In the genomic region with DNA sequence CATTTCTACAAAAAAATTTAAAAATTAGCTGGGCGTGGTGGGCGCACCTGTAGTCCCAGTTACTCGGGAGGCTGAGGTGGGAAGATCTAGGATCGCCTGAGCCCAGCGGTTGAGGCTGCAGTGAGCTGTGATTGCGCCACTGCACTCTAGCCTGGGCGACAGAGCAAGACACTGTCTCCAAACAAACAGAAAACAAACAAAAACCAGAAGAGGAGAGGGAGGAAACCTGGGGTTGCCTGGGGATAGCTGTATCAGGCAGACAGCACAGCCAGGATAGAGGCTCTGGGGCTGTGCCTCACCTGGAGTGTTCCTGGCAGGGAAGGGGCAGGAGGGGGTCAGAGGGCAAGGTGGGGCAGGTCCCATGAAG, we compare ENCODE assay signal across 1 cellular context.
TF ChIP-seq lines count a peak whose summit lies in the region.

No MANE protein-coding gene starts in this region.

TF ChIP-seq in HepG2, 621 proteins besides CTCF, POLR2A, EP300 and RAD21 (continued from another document and continues in another):
- TF ChIP-seq, protein P1, sequence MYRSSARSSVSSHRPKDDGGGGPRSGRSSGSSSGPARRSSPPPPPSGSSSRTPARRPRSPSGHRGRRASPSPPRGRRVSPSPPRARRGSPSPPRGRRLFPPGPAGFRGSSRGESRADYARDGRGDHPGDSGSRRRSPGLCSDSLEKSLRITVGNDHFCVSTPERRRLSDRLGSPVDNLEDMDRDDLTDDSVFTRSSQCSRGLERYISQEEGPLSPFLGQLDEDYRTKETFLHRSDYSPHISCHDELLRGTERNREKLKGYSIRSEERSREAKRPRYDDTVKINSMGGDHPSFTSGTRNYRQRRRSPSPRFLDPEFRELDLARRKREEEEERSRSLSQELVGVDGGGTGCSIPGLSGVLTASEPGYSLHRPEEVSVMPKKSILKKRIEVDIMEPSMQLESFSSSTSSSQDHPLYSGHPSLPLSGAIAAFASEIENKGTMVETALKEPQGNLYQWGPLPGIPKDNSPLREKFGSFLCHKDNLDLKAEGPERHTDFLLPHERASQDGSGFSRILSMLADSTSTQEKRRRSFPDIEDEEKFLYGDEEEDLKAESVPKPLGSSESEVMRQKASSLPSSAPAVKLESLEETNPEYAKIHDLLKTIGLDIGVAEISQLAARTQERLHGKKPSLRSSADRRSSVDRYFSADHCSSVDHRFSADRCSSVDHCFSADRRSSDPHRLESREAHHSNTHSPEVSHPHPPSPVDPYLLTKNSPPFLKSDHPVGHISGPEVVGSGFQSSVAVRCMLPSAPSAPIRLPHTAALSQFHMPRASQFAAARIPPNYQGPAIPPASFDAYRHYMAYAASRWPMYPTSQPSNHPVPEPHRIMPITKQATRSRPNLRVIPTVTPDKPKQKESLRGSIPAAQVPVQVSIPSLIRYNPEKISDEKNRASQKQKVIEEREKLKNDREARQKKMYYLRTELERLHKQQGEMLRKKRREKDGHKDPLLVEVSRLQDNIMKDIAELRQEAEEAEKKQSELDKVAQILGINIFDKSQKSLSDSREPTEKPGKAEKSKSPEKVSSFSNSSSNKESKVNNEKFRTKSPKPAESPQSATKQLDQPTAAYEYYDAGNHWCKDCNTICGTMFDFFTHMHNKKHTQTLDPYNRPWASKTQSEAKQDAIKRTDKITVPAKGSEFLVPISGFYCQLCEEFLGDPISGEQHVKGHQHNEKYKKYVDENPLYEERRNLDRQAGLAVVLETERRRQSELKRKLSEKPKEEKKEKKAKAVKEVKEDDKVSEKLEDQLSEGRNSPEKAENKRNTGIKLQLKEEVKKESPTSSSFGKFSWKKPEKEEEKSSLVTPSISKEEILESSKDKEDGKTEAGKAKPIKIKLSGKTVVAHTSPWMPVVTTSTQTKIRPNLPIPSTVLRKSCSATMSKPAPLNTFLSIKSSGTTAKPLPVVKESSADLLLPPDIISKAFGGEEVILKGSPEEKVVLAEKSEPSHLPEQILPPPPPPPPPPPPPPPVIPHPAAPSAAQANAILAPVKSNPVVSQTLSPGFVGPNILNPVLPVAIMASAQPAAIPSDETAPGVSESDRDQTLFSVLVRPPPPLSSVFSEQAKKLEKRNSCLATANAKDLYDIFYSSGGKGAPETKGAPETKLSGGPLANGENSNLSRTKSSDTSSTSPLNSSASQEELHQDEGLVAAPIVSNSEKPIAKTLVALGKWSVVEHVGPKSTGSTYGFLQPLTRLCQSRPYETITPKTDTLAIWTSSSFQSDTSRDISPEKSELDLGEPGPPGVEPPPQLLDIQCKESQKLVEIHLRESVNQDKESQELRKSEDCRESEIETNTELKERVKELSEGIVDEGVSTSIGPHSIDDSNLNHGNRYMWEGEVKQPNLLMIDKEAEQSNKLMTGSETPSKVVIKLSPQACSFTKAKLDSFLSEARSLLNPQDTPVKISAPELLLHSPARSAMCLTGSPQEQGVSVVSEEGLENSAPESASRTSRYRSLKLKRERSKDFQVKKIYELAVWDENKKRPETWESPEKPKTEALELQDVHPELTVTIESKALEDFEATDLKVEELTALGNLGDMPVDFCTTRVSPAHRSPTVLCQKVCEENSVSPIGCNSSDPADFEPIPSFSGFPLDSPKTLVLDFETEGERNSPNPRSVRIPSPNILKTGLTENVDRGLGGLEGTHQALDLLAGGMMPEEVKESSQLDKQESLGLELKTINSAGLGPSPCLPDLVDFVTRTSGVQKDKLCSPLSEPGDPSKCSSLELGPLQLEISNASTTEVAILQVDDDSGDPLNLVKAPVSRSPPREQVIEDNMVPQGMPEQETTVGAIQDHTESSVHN (CRISPR knock-in tag; IDR thresholded peaks at IDR 0.05) = no peak
- no peak for TF ChIP-seq PAF1 (CRISPR knock-in tag; IDR thresholded peaks at IDR 0.05)
- TF ChIP-seq ZNF749 (CRISPR knock-in tag; IDR thresholded peaks at IDR 0.05; ENCODE audit: borderline replicate concordance) = no peak
- TF ChIP-seq SP2 (CRISPR knock-in tag; IDR thresholded peaks at IDR 0.05) = no peak; the same call in 1 of the 2 replicates
- 0 out of 2 replicates have a peak, but pooled peaks have one; percentile 5 for TF ChIP-seq ZBTB34 (CRISPR knock-in tag; IDR thresholded peaks at IDR 0.05)
- TF ChIP-seq ZBTB7A (CRISPR knock-in tag; IDR thresholded peaks at IDR 0.05) = peak; percentile 72; the same call in 1 of the 2 replicates
- TF ChIP-seq TAF15 (IDR thresholded peaks at IDR 0.05; ENCODE audit: low read depth, low read length, poor library complexity, severe bottlenecking) = no peak
- TF ChIP-seq, protein P2, sequence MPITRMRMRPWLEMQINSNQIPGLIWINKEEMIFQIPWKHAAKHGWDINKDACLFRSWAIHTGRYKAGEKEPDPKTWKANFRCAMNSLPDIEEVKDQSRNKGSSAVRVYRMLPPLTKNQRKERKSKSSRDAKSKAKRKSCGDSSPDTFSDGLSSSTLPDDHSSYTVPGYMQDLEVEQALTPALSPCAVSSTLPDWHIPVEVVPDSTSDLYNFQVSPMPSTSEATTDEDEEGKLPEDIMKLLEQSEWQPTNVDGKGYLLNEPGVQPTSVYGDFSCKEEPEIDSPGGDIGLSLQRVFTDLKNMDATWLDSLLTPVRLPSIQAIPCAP (CRISPR knock-in tag; IDR thresholded peaks at IDR 0.05; ENCODE audit: low read depth) = no peak
- TF ChIP-seq ZNF362 (CRISPR knock-in tag; IDR thresholded peaks at IDR 0.05; ENCODE audit: borderline replicate concordance) = no peak
- peak; percentile 44; the same call in 1 of the 2 replicates for TF ChIP-seq SIX1 (CRISPR knock-in tag; IDR thresholded peaks at IDR 0.05; ENCODE audit: borderline replicate concordance)
- TF ChIP-seq SSRP1 (CRISPR knock-in tag; IDR thresholded peaks at IDR 0.05) = no peak
- TF ChIP-seq, protein P3, sequence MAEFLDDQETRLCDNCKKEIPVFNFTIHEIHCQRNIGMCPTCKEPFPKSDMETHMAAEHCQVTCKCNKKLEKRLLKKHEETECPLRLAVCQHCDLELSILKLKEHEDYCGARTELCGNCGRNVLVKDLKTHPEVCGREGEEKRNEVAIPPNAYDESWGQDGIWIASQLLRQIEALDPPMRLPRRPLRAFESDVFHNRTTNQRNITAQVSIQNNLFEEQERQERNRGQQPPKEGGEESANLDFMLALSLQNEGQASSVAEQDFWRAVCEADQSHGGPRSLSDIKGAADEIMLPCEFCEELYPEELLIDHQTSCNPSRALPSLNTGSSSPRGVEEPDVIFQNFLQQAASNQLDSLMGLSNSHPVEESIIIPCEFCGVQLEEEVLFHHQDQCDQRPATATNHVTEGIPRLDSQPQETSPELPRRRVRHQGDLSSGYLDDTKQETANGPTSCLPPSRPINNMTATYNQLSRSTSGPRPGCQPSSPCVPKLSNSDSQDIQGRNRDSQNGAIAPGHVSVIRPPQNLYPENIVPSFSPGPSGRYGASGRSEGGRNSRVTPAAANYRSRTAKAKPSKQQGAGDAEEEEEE (CRISPR knock-in tag; IDR thresholded peaks at IDR 0.05; ENCODE audit: borderline replicate concordance) = no peak
- TF ChIP-seq, protein P4, sequence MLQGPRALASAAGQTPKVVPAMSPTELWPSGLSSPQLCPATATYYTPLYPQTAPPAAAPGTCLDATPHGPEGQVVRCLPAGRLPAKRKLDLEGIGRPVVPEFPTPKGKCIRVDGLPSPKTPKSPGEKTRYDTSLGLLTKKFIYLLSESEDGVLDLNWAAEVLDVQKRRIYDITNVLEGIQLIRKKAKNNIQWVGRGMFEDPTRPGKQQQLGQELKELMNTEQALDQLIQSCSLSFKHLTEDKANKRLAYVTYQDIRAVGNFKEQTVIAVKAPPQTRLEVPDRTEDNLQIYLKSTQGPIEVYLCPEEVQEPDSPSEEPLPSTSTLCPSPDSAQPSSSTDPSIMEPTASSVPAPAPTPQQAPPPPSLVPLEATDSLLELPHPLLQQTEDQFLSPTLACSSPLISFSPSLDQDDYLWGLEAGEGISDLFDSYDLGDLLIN (CRISPR knock-in tag; IDR thresholded peaks at IDR 0.05; ENCODE audit: borderline replicate concordance) = no peak
- TF ChIP-seq PRDM4 (CRISPR knock-in tag; IDR thresholded peaks at IDR 0.05; ENCODE audit: borderline replicate concordance) = no peak
- no peak for TF ChIP-seq ZBTB20 (CRISPR knock-in tag; IDR thresholded peaks at IDR 0.05; ENCODE audit: borderline replicate concordance, low read depth)
- TF ChIP-seq NBN (conservative IDR thresholded peaks at IDR 0.05) = no peak
- peak; percentile 99 for TF ChIP-seq ZNF121 (CRISPR knock-in tag; IDR thresholded peaks at IDR 0.05)
- TF ChIP-seq MEIS1 (CRISPR knock-in tag; IDR thresholded peaks at IDR 0.05; ENCODE audit: borderline replicate concordance) = no peak; the same call in 1 of the 2 replicates
- no peak for TF ChIP-seq FIP1L1 (IDR thresholded peaks at IDR 0.05; ENCODE audit: borderline replicate concordance, insufficient read depth, low read depth, low read length)
- no peak for TF ChIP-seq DMAP1 (CRISPR knock-in tag; IDR thresholded peaks at IDR 0.05)
- TF ChIP-seq FOXP4 (CRISPR knock-in tag; IDR thresholded peaks at IDR 0.05) = peak; percentile 86
- TF ChIP-seq, protein P5, sequence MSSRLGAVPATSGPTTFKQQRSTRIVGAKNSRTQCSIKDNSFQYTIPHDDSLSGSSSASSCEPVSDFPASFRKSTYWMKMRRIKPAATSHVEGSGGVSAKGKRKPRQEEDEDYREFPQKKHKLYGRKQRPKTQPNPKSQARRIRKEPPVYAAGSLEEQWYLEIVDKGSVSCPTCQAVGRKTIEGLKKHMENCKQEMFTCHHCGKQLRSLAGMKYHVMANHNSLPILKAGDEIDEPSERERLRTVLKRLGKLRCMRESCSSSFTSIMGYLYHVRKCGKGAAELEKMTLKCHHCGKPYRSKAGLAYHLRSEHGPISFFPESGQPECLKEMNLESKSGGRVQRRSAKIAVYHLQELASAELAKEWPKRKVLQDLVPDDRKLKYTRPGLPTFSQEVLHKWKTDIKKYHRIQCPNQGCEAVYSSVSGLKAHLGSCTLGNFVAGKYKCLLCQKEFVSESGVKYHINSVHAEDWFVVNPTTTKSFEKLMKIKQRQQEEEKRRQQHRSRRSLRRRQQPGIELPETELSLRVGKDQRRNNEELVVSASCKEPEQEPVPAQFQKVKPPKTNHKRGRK (CRISPR knock-in tag; IDR thresholded peaks at IDR 0.05) = no peak
- TF ChIP-seq KLF15 (CRISPR knock-in tag; IDR thresholded peaks at IDR 0.05; ENCODE audit: borderline replicate concordance) = no peak
- TF ChIP-seq GABPA (IDR thresholded peaks at IDR 0.05; ENCODE audit: low read depth, low read length) = no peak
- TF ChIP-seq GABPA (CRISPR knock-in tag; IDR thresholded peaks at IDR 0.05; ENCODE audit: low read depth) = no peak
